In genomic region chr4:88823058-88823919, GRCh38 we compare ENCODE assay signal across 8 cellular contexts.
DNase-seq lines count a peak whose midpoint lies in the region; ATAC-seq and TF ChIP-seq lines count a peak whose summit lies in the region.

No MANE protein-coding gene starts in this region.

- peaks cover 43% of the 10 kb centered on the region for H3K4me1 Mint-ChIP-seq in activated naive CD4-positive, alpha-beta T cell treated with anti-CD3 and anti-CD28 coated beads, Interleukin-2, amount 50 U/mL, for 24 hours

- in situ Hi-C loops in IMR-90 (cut with MboI; ENCODE audit: low sequenced_read_pairs): loop anchor here (25.0 kb wide), 1 partner anchor 286 kb away; no protein-coding TSS in a partner anchor

- H3K4me1 ChIP-seq in IMR-90 (ENCODE audit: control insufficient read depth, insufficient read depth, low read length) (peaks cover 2% of the 10 kb centered on the region), thymus (ENCODE audit: control insufficient read depth, insufficient read depth, low read length) (no peaks in the 10 kb centered on the region)

- H2AK9ac ChIP-seq in IMR-90 (replicated peaks; ENCODE audit: low read depth, low read length, poor library complexity): peak overlapping the region; percentile 94

- H2BK5ac ChIP-seq in IMR-90 (ENCODE audit: low read depth, low read length, poor library complexity, severe bottlenecking): peak overlapping the region; percentile 98

- no peaks in the 10 kb centered on the region for H3K9me3 ChIP-seq in IMR-90 (ENCODE audit: control insufficient read depth, insufficient read depth, low read length)
- no peaks in the 10 kb centered on the region for H3K9me3 ChIP-seq in thymus (ENCODE audit: control insufficient read depth)

- H3K27me3 Mint-ChIP-seq in activated naive CD4-positive, alpha-beta T cell treated with anti-CD3 and anti-CD28 coated beads, Interleukin-2, amount 50 U/mL, for 24 hours: no peaks in the 10 kb centered on the region

- H2BK20ac ChIP-seq in IMR-90 (ENCODE audit: low read depth, low read length): peak overlapping the region; percentile 82

- peak overlapping the region; percentile 96 for H3K23ac ChIP-seq in IMR-90 (ENCODE audit: low read depth, low read length)

- H3K56ac ChIP-seq in IMR-90 (ENCODE audit: extremely low read depth, insufficient read depth, low read length): peak overlapping the region; percentile 99

- peak overlapping the region; percentile 95 for H2AFZ ChIP-seq in IMR-90 (replicated peaks; ENCODE audit: low read length, poor library complexity)

- intact Hi-C loops in IMR-90 (cut with micrococcal nuclease): loop anchor here (1.0 to 5.0 kb wide), 4 partner anchors 44 to 291 kb away; partner anchors contain the start of gene TIGD2

- peak overlapping the region; percentile 74 for H4K5ac ChIP-seq in IMR-90 (ENCODE audit: low read depth, low read length)

- peak overlapping the region; percentile 79 for H3K9ac ChIP-seq in IMR-90 (ENCODE audit: low read depth, low read length)

- POLR2A ChIA-PET in IMR-90 (lab: Charles Lee; ENCODE audit: unreplicated experiment): interaction anchor here (0.5 kb wide), 1 partner anchor 98 kb away, joined by 3 read pairs; no protein-coding TSS in a partner anchor

- peaks cover 9 to 25% of the 10 kb centered on the region in 2 experiments for H3K79me1 ChIP-seq in IMR-90 (ENCODE audit: low read depth in 1 of 2, low read length in 2 of 2)

- H2AK5ac ChIP-seq in IMR-90 (ENCODE audit: low read depth, low read length): peak overlapping the region; percentile 65; the same call in 1 of the 2 replicates

- H3K18ac ChIP-seq in IMR-90 (ENCODE audit: low read depth, low read length): peak overlapping the region; percentile 83; the same call in 1 of the 2 replicates

- TF ChIP-seq POLR2A in IMR-90 (IDR thresholded peaks at IDR 0.05; ENCODE audit: low read depth, low read length): peak; percentile 79

- H3K4ac ChIP-seq in IMR-90 (ENCODE audit: low read depth, low read length): peak overlapping the region; percentile 95

- no peaks in the 10 kb centered on the region for H3K36me3 ChIP-seq in IMR-90 (ENCODE audit: control insufficient read depth, insufficient read depth, low read length)
- no peaks in the 10 kb centered on the region for H3K36me3 ChIP-seq in thymus (ENCODE audit: control insufficient read depth, insufficient read depth)

- H3K4me3 ChIP-seq in IMR-90 (ENCODE audit: insufficient read depth, low read depth, low read length) (peak overlapping the region; percentile 58), thymus (ENCODE audit: low read length) (peak overlapping the region; percentile 72)

- H3K27ac Mint-ChIP-seq in activated naive CD4-positive, alpha-beta T cell treated with anti-CD3 and anti-CD28 coated beads, Interleukin-2, amount 50 U/mL, for 24 hours: peak overlapping the region; percentile 67

- H3K27me3 ChIP-seq in IMR-90 (ENCODE audit: control insufficient read depth, insufficient read depth, low read length) (no peaks in the 10 kb centered on the region), thymus (ENCODE audit: control insufficient read depth, insufficient read depth) (no peaks in the 10 kb centered on the region)

- 0% methylated on average over 4 of the region's 16 CpGs; no CpG with 5 or more reads in 1 of the 2 experiments for WGBS in IMR-90 (ENCODE audit: extremely low coverage in 2 of 2, insufficient read length in 1 of 2), 2 experiments
- WGBS in thymus: under 1% methylated on average over 16 of the region's 16 CpGs

- no TSS peak for BruUV-seq in IMR-90 (replicated peaks; lab: Mats Ljungman, UMichigan)

- H3K14ac ChIP-seq in IMR-90 (replicated peaks; ENCODE audit: low read depth, low read length): peak overlapping the region; percentile 97

- peaks cover 2% of the 10 kb centered on the region; the same call in 1 of the 2 replicates for H3K9me1 ChIP-seq in IMR-90 (ENCODE audit: insufficient read depth, low read length)

- H3K4me3 Mint-ChIP-seq in activated naive CD4-positive, alpha-beta T cell treated with anti-CD3 and anti-CD28 coated beads, Interleukin-2, amount 50 U/mL, for 24 hours: peak overlapping the region; percentile 96

- dilution Hi-C loops in IMR-90 (cut with HindIII; ENCODE audit: low sequenced_read_pairs, unreplicated experiment): no loop called here

- peak overlapping the region; percentile 93; the same call in 2 of the 3 replicates for H2BK15ac ChIP-seq in IMR-90 (ENCODE audit: low read depth, low read length)

- peak overlapping the region; percentile 72 for H3K4me2 ChIP-seq in IMR-90 (ENCODE audit: low read depth, low read length)

- H4K91ac ChIP-seq in IMR-90 (ENCODE audit: insufficient read depth, low read depth, low read length): peak overlapping the region; percentile 95

- H3K9me3 Mint-ChIP-seq in activated naive CD4-positive, alpha-beta T cell treated with anti-CD3 and anti-CD28 coated beads, Interleukin-2, amount 50 U/mL, for 24 hours: no peaks in the 10 kb centered on the region

- DNase-seq in DMS53 (lab: John Stamatoyannopoulos, UW): peak; percentile 92
- peak; percentile 98 for DNase-seq in IMR-90
- DNase-seq in SHP77 (lab: John Stamatoyannopoulos, UW): peak; percentile 55 to 72
- peak; percentile 91 for DNase-seq in glomerular visceral epithelial cell (ENCODE audit: extremely low spot score)
- peak; percentile 83 for DNase-seq in occipital lobe (lab: John Stamatoyannopoulos, UW)

- CTCF ChIA-PET in IMR-90 (lab: Yijun Ruan, JAX): interaction anchor here (0.6 to 1.1 kb wide), 3 partner anchors 12 to 201 kb away, joined by 3 read pairs; no protein-coding TSS in a partner anchor

- peak overlapping the region; percentile 96 for H2BK120ac ChIP-seq in IMR-90 (ENCODE audit: low read depth, low read length)

- TF ChIP-seq CTCF in IMR-90 (conservative IDR thresholded peaks at IDR 0.05; ENCODE audit: low read depth, low read length): no peak

- ATAC-seq in GM21717 (IDR thresholded peaks at IDR 0.05; ENCODE audit: unreplicated experiment) (peak; percentile 97), IMR-90 (ENCODE audit: low read depth) (peak; percentile 96)

- H4K20me1 ChIP-seq in IMR-90 (ENCODE audit: insufficient read depth, low read length): peaks cover 4% of the 10 kb centered on the region; the same call in 1 of the 2 replicates

- H3K27ac ChIP-seq in IMR-90 (ENCODE audit: insufficient read depth, low read length) (peak overlapping the region; percentile 77), thymus (ENCODE audit: low read depth) (peak overlapping the region; percentile 98)

- no peak for TF ChIP-seq RAD21 in IMR-90 (IDR thresholded peaks at IDR 0.05; ENCODE audit: low read length)

- H3K36me3 Mint-ChIP-seq in activated naive CD4-positive, alpha-beta T cell treated with anti-CD3 and anti-CD28 coated beads, Interleukin-2, amount 50 U/mL, for 24 hours: no peaks in the 10 kb centered on the region

- H4K8ac ChIP-seq in IMR-90 (ENCODE audit: low read depth in 2 of 2, low read length in 2 of 2): peak overlapping the region; percentile 40 to 95

TF ChIP-seq in IMR-90, 13 proteins besides CTCF, POLR2A, EP300 and RAD21:
- TF ChIP-seq RCOR1 (IDR thresholded peaks at IDR 0.05; ENCODE audit: insufficient replicate concordance, low read length) (peak; percentile 26), CEBPB (IDR thresholded peaks at IDR 0.05; ENCODE audit: low read depth, low read length) (peak; percentile 52; the same call in 1 of the 2 replicates), NFE2L2 (IDR thresholded peaks at IDR 0.05; ENCODE audit: low read depth, low read length) (no peak), CHD1 (IDR thresholded peaks at IDR 0.05; ENCODE audit: low read depth, low read length) (no peak), FOS (IDR thresholded peaks at IDR 0.05; ENCODE audit: low read depth, low read length) (no peak), ELK1 (IDR thresholded peaks at IDR 0.05; ENCODE audit: borderline replicate concordance, low read depth, low read length) (no peak), RFX5 (IDR thresholded peaks at IDR 0.05; ENCODE audit: low read depth, low read length) (no peak), MAFK (IDR thresholded peaks at IDR 0.05; ENCODE audit: low read depth, low read length) (no peak), MAZ (IDR thresholded peaks at IDR 0.05; ENCODE audit: borderline replicate concordance, low read depth, low read length) (peak; percentile 30; the same call in 1 of the 2 replicates), BHLHE40 (IDR thresholded peaks at IDR 0.05; ENCODE audit: low read depth, low read length) (peak; percentile 75), MXI1 (IDR thresholded peaks at IDR 0.05; ENCODE audit: borderline replicate concordance, low read depth, low read length) (peak; percentile 95), SMC3 (IDR thresholded peaks at IDR 0.05; ENCODE audit: low read depth, low read length) (no peak), USF2 (IDR thresholded peaks at IDR 0.05; ENCODE audit: low read depth, low read length) (peak; percentile 45)

Comparison
In these comparisons a context has a peak if more than half of its experiments do, and no peak if none do; other contexts are left out.
1. Peak in every context shown above with its lines: DNase-seq, ATAC-seq, H3K4me3 ChIP-seq and H3K27ac ChIP-seq.